In the genomic region with DNA sequence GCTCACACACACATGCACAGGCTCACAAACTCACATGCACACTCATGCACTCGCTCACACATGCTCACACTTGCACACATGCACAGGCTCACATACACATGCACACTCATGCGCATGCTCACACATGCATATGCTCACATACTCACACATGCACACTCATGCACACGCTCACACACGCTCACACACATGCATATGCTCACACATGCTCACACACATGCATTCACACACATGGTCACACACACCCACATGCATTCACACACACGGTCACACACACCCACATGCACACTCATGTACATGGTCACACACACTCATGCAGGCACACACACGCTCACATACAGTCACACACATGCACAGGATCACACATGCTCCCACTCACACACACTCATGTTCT, we compare ENCODE assay signal across 20 cellular contexts.
DNase-seq lines count a peak whose midpoint lies in the region; ATAC-seq, FAIRE-seq and TF ChIP-seq lines count a peak whose summit lies in the region.
"Had no signal": no experiment of that assay in that cellular context is flagged by ENCODE, and none has a peak within 500 bp of the region (broad histone marks: within the 10 kb centered on the region; RNA-seq: fewer than 3 reads in every experiment).

No MANE protein-coding gene starts in this region.

- no peak overlapping the region for H2BK15ac ChIP-seq in mesendoderm (replicated peaks; ENCODE audit: low read depth)

- FAIRE-seq in astrocyte (lab: Jason Lieb, UNC): no peak
- FAIRE-seq: endometrium had no signal

- H3K27me3 ChIP-seq in astrocyte (ENCODE audit: insufficient read depth, low read length) (no peaks in the 10 kb centered on the region), mesendoderm (ENCODE audit: insufficient read depth, low read length, poor library complexity) (no peaks in the 10 kb centered on the region), skeletal muscle satellite cell (ENCODE audit: control insufficient read depth, insufficient read depth, low read length) (no peaks in the 10 kb centered on the region)
- H3K27me3 ChIP-seq: adrenal gland, Peyer's patch had no signal

- H2BK5ac ChIP-seq in mesendoderm (ENCODE audit: low read length): peak overlapping the region; percentile 17

- H3K9me3 Mint-ChIP-seq in HFFc6 (peaks cover 22% of the 10 kb centered on the region), astrocyte (ENCODE audit: unreplicated experiment) (peaks cover 10% of the 10 kb centered on the region)

- H3K36me3 ChIP-seq in astrocyte (ENCODE audit: insufficient read depth, low read length) (no peaks in the 10 kb centered on the region), mesendoderm (ENCODE audit: control insufficient read depth, insufficient read depth, low read length) (no peaks in the 10 kb centered on the region), skeletal muscle satellite cell (ENCODE audit: insufficient read depth, low read length) (no peaks in the 10 kb centered on the region)
- H3K36me3 ChIP-seq: adrenal gland, gastrocnemius medialis, lower lobe of right lung, Peyer's patch had no signal

- H3K27ac Mint-ChIP-seq in HFFc6 (peak overlapping the region; percentile 67), astrocyte (ENCODE audit: unreplicated experiment) (no peak overlapping the region)
- H3K27ac Mint-ChIP-seq: activated CD4-positive, alpha-beta memory T cell treated with anti-CD3 and anti-CD28 coated beads for 36 hours had no signal

- H3K4me1 Mint-ChIP-seq in HFFc6 (ENCODE audit: low read depth) (peaks cover 50% of the 10 kb centered on the region), astrocyte (ENCODE audit: low read depth, unreplicated experiment) (peaks cover 20% of the 10 kb centered on the region)

- H3K4me1 ChIP-seq in astrocyte (ENCODE audit: insufficient read depth, low read length) (peaks cover 16% of the 10 kb centered on the region), mesendoderm (ENCODE audit: control insufficient read depth, low read depth, low read length) (peaks cover 16% of the 10 kb centered on the region), skeletal muscle satellite cell (ENCODE audit: control insufficient read depth, insufficient read depth, low read length) (peaks cover 24% of the 10 kb centered on the region)

- H3K9ac ChIP-seq in astrocyte (ENCODE audit: low read length) (no peak overlapping the region), mesendoderm (ENCODE audit: low read length) (no peak overlapping the region), skeletal muscle satellite cell (ENCODE audit: low read depth, low read length) (no peak overlapping the region)

- no peak overlapping the region for H4K8ac ChIP-seq in mesendoderm (ENCODE audit: low read depth, low read length)

- no peak overlapping the region for H3K4ac ChIP-seq in mesendoderm (ENCODE audit: low read depth, low read length)

- H3K79me1 ChIP-seq in mesendoderm (ENCODE audit: low read length): no peaks in the 10 kb centered on the region

- no peak overlapping the region for H2AFZ ChIP-seq in astrocyte (ENCODE audit: low read depth, low read length)

- no peak overlapping the region for H3K4me3 ChIP-seq in astrocyte (ENCODE audit: insufficient read depth, low read depth, low read length)
- H3K4me3 ChIP-seq in mesendoderm (ENCODE audit: low read length): no peak overlapping the region
- peak overlapping the region; percentile 25 for H3K4me3 ChIP-seq in skeletal muscle satellite cell (ENCODE audit: low read length)
- H3K4me3 ChIP-seq: adrenal gland, gastrocnemius medialis, lower lobe of right lung, Peyer's patch had no signal

- peak overlapping the region; percentile 68 for H3K4me3 Mint-ChIP-seq in HFFc6
- no peak overlapping the region for H3K4me3 Mint-ChIP-seq in astrocyte (ENCODE audit: unreplicated experiment)
- H3K4me3 Mint-ChIP-seq: activated CD4-positive, alpha-beta memory T cell treated with anti-CD3 and anti-CD28 coated beads for 36 hours had no signal

- H3K27ac ChIP-seq in astrocyte (ENCODE audit: low read depth, low read length) (no peak overlapping the region), mesendoderm (ENCODE audit: low read depth, low read length) (no peak overlapping the region)
- H3K27ac ChIP-seq: gastrocnemius medialis had no signal

- ATAC-seq in GM21447 (IDR thresholded peaks at IDR 0.05; ENCODE audit: unreplicated experiment) (no peak), left cardiac atrium (no peak), HG03460 (IDR thresholded peaks at IDR 0.05; ENCODE audit: unreplicated experiment) (no peak)
- ATAC-seq: gastrocnemius medialis had no signal

- no peak overlapping the region for H2BK120ac ChIP-seq in mesendoderm (ENCODE audit: low read depth, low read length)

- no peak overlapping the region for H3K18ac ChIP-seq in mesendoderm (ENCODE audit: low read length)

- H3K9me3 ChIP-seq in astrocyte (ENCODE audit: insufficient read depth, low read depth, low read length): peaks cover 6% of the 10 kb centered on the region
- no peaks in the 10 kb centered on the region for H3K9me3 ChIP-seq in skeletal muscle satellite cell (replicated peaks; ENCODE audit: low read length)
- H3K9me3 ChIP-seq: adrenal gland, gastrocnemius medialis, lower lobe of right lung, Peyer's patch had no signal

- H4K20me1 ChIP-seq in astrocyte (ENCODE audit: insufficient read depth, low read length): no peaks in the 10 kb centered on the region

- peak overlapping the region; percentile 78 for H3K56ac ChIP-seq in mesendoderm (ENCODE audit: low read length)

- H3K23ac ChIP-seq in mesendoderm (ENCODE audit: low read length): no peak overlapping the region

- no peak overlapping the region for H4K5ac ChIP-seq in mesendoderm (ENCODE audit: low read length)

- peak overlapping the region; percentile 76 for H2AK5ac ChIP-seq in mesendoderm (ENCODE audit: low read length)

- TF ChIP-seq CTCF in HFFc6 (IDR thresholded peaks at IDR 0.05) (no peak), astrocyte (IDR thresholded peaks at IDR 0.05; ENCODE audit: insufficient read depth, low read depth, low read length) (no peak)

- H3K4me2 ChIP-seq in astrocyte (ENCODE audit: low read length) (peak overlapping the region; percentile 78), mesendoderm (ENCODE audit: low read length) (no peak overlapping the region), skeletal muscle satellite cell (ENCODE audit: low read length) (peak overlapping the region; percentile 73)

- H3K27me3 Mint-ChIP-seq in HFFc6 (ENCODE audit: insufficient read depth): peaks cover 3% of the 10 kb centered on the region
- H3K27me3 Mint-ChIP-seq in astrocyte (ENCODE audit: low read depth, unreplicated experiment): no peaks in the 10 kb centered on the region

- H3K36me3 Mint-ChIP-seq in HFFc6 (ENCODE audit: low read depth) (peaks cover 23% of the 10 kb centered on the region), astrocyte (ENCODE audit: low read depth, unreplicated experiment) (no peaks in the 10 kb centered on the region)
- H3K36me3 Mint-ChIP-seq: activated CD4-positive, alpha-beta memory T cell treated with anti-CD3 and anti-CD28 coated beads for 36 hours had no signal

- H3K79me2 ChIP-seq in astrocyte (ENCODE audit: insufficient read depth, low read length) (no peaks in the 10 kb centered on the region), mesendoderm (ENCODE audit: control insufficient read depth, insufficient read depth, low read length) (no peaks in the 10 kb centered on the region)

- no peak for DNase-seq in HFFc6
- no peak for DNase-seq in astrocyte (ENCODE audit: low read depth)
- DNase-seq in mesendoderm: no peak
- DNase-seq in left cardiac atrium: no peak
- DNase-seq in NCI-H2171 (lab: John Stamatoyannopoulos, UW): no peak
- DNase-seq: activated CD4-positive, alpha-beta memory T cell treated with anti-CD3 and anti-CD28 coated beads for 36 hours; gastrocnemius medialis; H7; lower lobe of right lung; MV-4-11; NCI-H2107; NCI-H748 treated with DMSO at 0.1 percent for 48 hours; right cardiac atrium; stimulated activated CD4-positive, alpha-beta T cell treated with anti-CD3 and anti-CD28 coated beads, Interleukin-4, amount 100 ng/mL, for 1 hour had no signal

- WGBS in mesendoderm (ENCODE audit: extremely low coverage, insufficient coverage, low lambda C conversion rate): no CpG with 5 or more reads among the region's 6 CpGs

- intact Hi-C loops in left cardiac atrium (cut with DNase I): no loop called here
